12 cellular contexts compared by ENCODE assay signal in genomic region chr5:160048131-160048530, GRCh38.
"Had no signal": no experiment of that assay in that cellular context is flagged by ENCODE, and none has a peak within 500 bp of the region (broad histone marks: within the 10 kb centered on the region; RNA-seq: fewer than 3 reads in every experiment).

No MANE protein-coding gene starts in this region.

- FAIRE-seq: islet of Langerhans had no signal

- H3K36me3 ChIP-seq: ovary had no signal

- H3K27ac Mint-ChIP-seq: activated CD8-positive, alpha-beta T cell treated with anti-CD3 and anti-CD28 coated beads, Interleukin-2, amount 10 ng/mL, durations not matched to agents 7 days and 5 days; activated naive CD4-positive, alpha-beta T cell treated with anti-CD3 and anti-CD28 coated beads, Interleukin-2, amount 10 ng/mL, durations not matched to agents 7 days and 5 days; activated T-helper 17 cell treated with anti-CD3 and anti-CD28 coated beads, Interleukin-2, amount 50 U/mL, for 72 hours had no signal

- ATAC-seq: activated CD8-positive, alpha-beta T cell treated with anti-CD3 and anti-CD28 coated beads, Interleukin-2, amount 10 ng/mL, durations not matched to agents 7 days and 5 days; activated T-helper 17 cell treated with anti-CD3 and anti-CD28 coated beads, Interleukin-2, amount 50 U/mL, for 72 hours had no signal

- H3K9me3 Mint-ChIP-seq: activated naive CD4-positive, alpha-beta T cell treated with anti-CD3 and anti-CD28 coated beads, Interleukin-2, amount 10 ng/mL, durations not matched to agents 7 days and 5 days; activated T-helper 17 cell treated with anti-CD3 and anti-CD28 coated beads, Interleukin-2, amount 50 U/mL, for 72 hours had no signal

- H3K4me1 ChIP-seq: tibial nerve had no signal

- H3K4me3 Mint-ChIP-seq: activated CD8-positive, alpha-beta T cell treated with anti-CD3 and anti-CD28 coated beads, Interleukin-2, amount 10 ng/mL, durations not matched to agents 7 days and 5 days; activated naive CD4-positive, alpha-beta T cell treated with anti-CD3 and anti-CD28 coated beads, Interleukin-2, amount 10 ng/mL, durations not matched to agents 7 days and 5 days; activated T-helper 17 cell treated with anti-CD3 and anti-CD28 coated beads, Interleukin-2, amount 50 U/mL, for 72 hours had no signal

- H3K27me3 ChIP-seq: heart right ventricle, ovary, tibial nerve had no signal

- H3K27ac ChIP-seq: ovary had no signal

- H3K4me1 Mint-ChIP-seq: activated T-helper 17 cell treated with anti-CD3 and anti-CD28 coated beads, Interleukin-2, amount 50 U/mL, for 72 hours had no signal

- H3K4me3 ChIP-seq: heart right ventricle, ovary, smooth muscle cell, tibial nerve had no signal

- H3K9me3 ChIP-seq: heart right ventricle, ovary, tibial nerve had no signal

- DNase-seq: activated CD4-positive, alpha-beta T cell treated with anti-CD3 and anti-CD28 coated beads for 48 hours; activated CD8-positive, alpha-beta T cell treated with anti-CD3 and anti-CD28 coated beads, Interleukin-2, amount 10 ng/mL, durations not matched to agents 7 days and 5 days; activated naive CD4-positive, alpha-beta T cell treated with anti-CD3 and anti-CD28 coated beads, Interleukin-2, amount 10 ng/mL, durations not matched to agents 7 days and 5 days; central memory CD4-positive, alpha-beta T cell; foreskin melanocyte; heart right ventricle; T1000 had no signal

- H3K27me3 Mint-ChIP-seq: activated naive CD4-positive, alpha-beta T cell treated with anti-CD3 and anti-CD28 coated beads, Interleukin-2, amount 10 ng/mL, durations not matched to agents 7 days and 5 days; activated T-helper 17 cell treated with anti-CD3 and anti-CD28 coated beads, Interleukin-2, amount 50 U/mL, for 72 hours had no signal
